20 cellular contexts compared by ENCODE assay signal in genomic region chr10:33950216-33950615, GRCh38.
DNase-seq lines count a peak whose midpoint lies in the region; ATAC-seq and TF ChIP-seq lines count a peak whose summit lies in the region.
"Had no signal": no experiment of that assay in that cellular context is flagged by ENCODE, and none has a peak within 500 bp of the region (broad histone marks: within the 10 kb centered on the region; RNA-seq: fewer than 3 reads in every experiment).

No MANE protein-coding gene starts in this region.

- no peak for TF ChIP-seq CTCF in GM23338 (conservative IDR thresholded peaks at IDR 0.05; ENCODE audit: low read depth in 2 of 2)

- peaks cover 7% of the 10 kb centered on the region; the same call in 2 of the 3 replicates for H3K4me1 Mint-ChIP-seq in GM23338
- H3K4me1 Mint-ChIP-seq: CD4-positive, alpha-beta memory T cell; IgD-negative memory B cell had no signal

- no peak overlapping the region for H2AFZ ChIP-seq in GM23338

- no peaks in the 10 kb centered on the region for H4K20me1 ChIP-seq in GM23338 (replicated peaks; ENCODE audit: insufficient read depth)
- H4K20me1 ChIP-seq: BLaER1 had no signal

- DNase-seq in GM23338 (ENCODE audit: low spot score) (peak; percentile 23), SJCRH30 (peak; percentile 11 to 13), iPS DF 19.7 (ENCODE audit: low read depth, low spot score) (peak; percentile 25), pulmonary artery endothelial cell (ENCODE audit: low read depth, low spot score) (peak; percentile 2), putamen (ENCODE audit: low spot score) (no peak), cardiac septum (ENCODE audit: low spot score) (no peak), HCEC 1CT (no peak)
- DNase-seq: Calu3; CD4-positive, alpha-beta memory T cell; NCI-H1105 treated with DMSO at 0.1 percent for 48 hours; NCI-H1694; NCI-H510A; NCI-H748 treated with DMSO at 0.1 percent for 48 hours; OCI-M1; Right ventricle myocardium superior had no signal

- no peak overlapping the region for H3K4me2 ChIP-seq in GM23338
- H3K4me2 ChIP-seq: A549, BLaER1 had no signal

- no peaks in the 10 kb centered on the region for H3K27me3 Mint-ChIP-seq in GM23338 (ENCODE audit: insufficient read depth, low read depth, poor library complexity)
- H3K27me3 Mint-ChIP-seq: CD4-positive, alpha-beta memory T cell; IgD-negative memory B cell had no signal

- H3K36me3 ChIP-seq in GM23338 (ENCODE audit: insufficient read depth) (0 out of 2 replicates have a peak, but pooled peaks cover 4% of the 10 kb centered on the region), SJCRH30 (no peaks in the 10 kb centered on the region)
- H3K36me3 ChIP-seq: BLaER1, HAP-1 had no signal

- H3K4me3 ChIP-seq in GM23338, result no peak overlapping the region
- no peak overlapping the region for H3K4me3 ChIP-seq in SJCRH30
- H3K4me3 ChIP-seq: A549, BLaER1, HAP-1, SK-N-MC had no signal

- H3K27ac Mint-ChIP-seq in GM23338, result no peak overlapping the region
- H3K27ac Mint-ChIP-seq: CD4-positive, alpha-beta memory T cell; IgD-negative memory B cell had no signal

- intact Hi-C loops in cardiac septum (cut with DNase I), result no loop called here

- H3K27me3 ChIP-seq in GM23338 (ENCODE audit: insufficient read depth), result no peaks in the 10 kb centered on the region
- H3K27me3 ChIP-seq in SJCRH30, result no peaks in the 10 kb centered on the region
- H3K27me3 ChIP-seq: BLaER1 had no signal

- peaks cover 15% of the 10 kb centered on the region for H3K9me3 Mint-ChIP-seq in GM23338

- no peak for ATAC-seq in GM23338
- ATAC-seq: A549 had no signal

- H3K9me2 ChIP-seq in GM23338 (ENCODE audit: insufficient read depth), result peaks cover 6% of the 10 kb centered on the region; the same call in 1 of the 2 replicates

- H3F3A ChIP-seq in GM23338 (replicated peaks; ENCODE audit: low read depth), result no peaks in the 10 kb centered on the region

- H3K9me3 ChIP-seq in SJCRH30 (replicated peaks), result no peaks in the 10 kb centered on the region
- H3K9me3 ChIP-seq: A549, BLaER1, HAP-1 had no signal

- H3K4me1 ChIP-seq in GM23338 (ENCODE audit: insufficient read depth) (no peaks in the 10 kb centered on the region), SJCRH30 (no peaks in the 10 kb centered on the region)
- H3K4me1 ChIP-seq: A549, BLaER1, HAP-1 had no signal

- no peaks in the 10 kb centered on the region for H3K79me2 ChIP-seq in GM23338 (replicated peaks; ENCODE audit: insufficient read depth)

- peaks cover 9% of the 10 kb centered on the region for H3K36me3 Mint-ChIP-seq in GM23338 (ENCODE audit: low read depth)
- H3K36me3 Mint-ChIP-seq: CD4-positive, alpha-beta memory T cell; IgD-negative memory B cell had no signal

- H3K4me3 Mint-ChIP-seq in GM23338, result no peak overlapping the region
- H3K4me3 Mint-ChIP-seq: CD4-positive, alpha-beta memory T cell; IgD-negative memory B cell had no signal

- H3K27ac ChIP-seq in GM23338 (ENCODE audit: low read depth) (no peak overlapping the region), SJCRH30 (no peak overlapping the region)
- H3K27ac ChIP-seq: A549, BLaER1, SK-N-MC had no signal

TF ChIP-seq in GM23338, 12 proteins besides CTCF, POLR2A, EP300 and RAD21:
- TF ChIP-seq EZH2phosphoT487 (IDR thresholded peaks at IDR 0.05; ENCODE audit: unreplicated experiment), result no peak
- TF ChIP-seq ZNF462 (CRISPR knock-in tag; IDR thresholded peaks at IDR 0.05), result 0 out of 2 replicates have a peak, but pooled peaks have one; percentile 9

Comparison
In these comparisons a context has a peak if more than half of its experiments do, and no peak if none do; other contexts are left out.
1. DNase-seq: peak in GM23338 (single experiment), SJCRH30 (2 of 2), iPS DF 19.7 (single experiment) and pulmonary artery endothelial cell (single experiment); none in putamen (single experiment), cardiac septum (single experiment) and HCEC 1CT (single experiment).